In the genomic region with DNA sequence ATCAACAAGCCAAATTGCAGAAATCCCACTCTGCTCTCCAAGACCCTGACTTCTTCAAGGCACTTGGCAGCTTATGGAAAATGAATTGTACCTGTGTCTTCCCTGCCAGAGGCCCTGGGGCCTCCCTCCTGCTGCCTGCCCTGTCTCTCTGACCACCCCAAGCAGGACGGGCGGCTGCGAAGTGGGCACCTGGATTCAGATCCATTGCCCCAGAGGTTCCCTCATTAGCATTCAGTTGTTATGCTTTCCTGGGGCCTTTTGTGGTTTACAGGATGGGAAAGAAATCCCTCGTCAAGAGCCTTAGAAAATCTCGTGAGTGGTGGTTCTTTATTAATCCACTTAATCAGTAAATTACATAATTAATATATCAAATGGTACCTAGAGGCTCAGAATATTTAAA, we compare ENCODE assay signal across 24 cellular contexts.
"Had no signal": no experiment of that assay in that cellular context is flagged by ENCODE, and none has a peak within 500 bp of the region (broad histone marks: within the 10 kb centered on the region; RNA-seq: fewer than 3 reads in every experiment).

No MANE protein-coding gene starts in this region.

- H3K27ac ChIP-seq: colonic mucosa, esophagus muscularis mucosa, foreskin keratinocyte, gastroesophageal sphincter, heart left ventricle, neutrophil, right lobe of liver, thoracic aorta, transverse colon, upper lobe of right lung, uterus had no signal

- H3K36me3 Mint-ChIP-seq: natural killer cell; stimulated activated naive B cell treated with anti-CD40 and anti-IgM and Interleukin-4, amounts not matched to agents 10 μg/mL and 1 μg/mL and 100 μg/mL, for 72 hours had no signal

- H3K27me3 Mint-ChIP-seq: dendritic cell treated with granulocyte-macrophage colony-stimulating factor and Interleukin-4, amounts not matched to agents 40 ng/mL and 50 ng/mL, for 4 days; memory B cell had no signal

- DNase-seq: colonic mucosa; effector CD8-positive, alpha-beta T cell; foreskin keratinocyte; heart left ventricle; hippocampal formation; kidney; natural killer cell; right lobe of liver; stimulated activated CD4-positive, alpha-beta T cell treated with anti-CD3 and anti-CD28 coated beads, Interleukin-15, amount 100 ng/mL, for 24 hours; stimulated activated CD4-positive, alpha-beta T cell treated with anti-CD3 and anti-CD28 coated beads, Interleukin-2, amount 100 ng/mL, for 48 hours; stimulated activated naive B cell treated with anti-CD40 and anti-IgM and Interleukin-4, amounts not matched to agents 10 μg/mL and 1 μg/mL and 100 μg/mL, for 72 hours; transverse colon; upper lobe of right lung; uterus had no signal

- H3K36me3 ChIP-seq: colonic mucosa, esophagus muscularis mucosa, gastroesophageal sphincter, heart left ventricle, neutrophil, pancreas, right lobe of liver, thoracic aorta, transverse colon, upper lobe of right lung, uterus had no signal

- H3K27ac Mint-ChIP-seq: dendritic cell treated with granulocyte-macrophage colony-stimulating factor and Interleukin-4, amounts not matched to agents 40 ng/mL and 50 ng/mL, for 4 days; memory B cell; natural killer cell; stimulated activated naive B cell treated with anti-CD40 and anti-IgM and Interleukin-4, amounts not matched to agents 10 μg/mL and 1 μg/mL and 100 μg/mL, for 72 hours; stimulated activated naive CD8-positive, alpha-beta T cell treated with anti-CD3 and anti-CD28 coated beads, Interleukin-15, Interleukin-2, amounts not matched to agents 100 ng/mL and 50 ng/mL, for 24 hours had no signal

- H3K4me1 ChIP-seq: colonic mucosa, foreskin keratinocyte, heart left ventricle, pancreas, right lobe of liver, transverse colon, upper lobe of right lung, uterus had no signal

- H3K4me3 Mint-ChIP-seq: dendritic cell treated with granulocyte-macrophage colony-stimulating factor and Interleukin-4, amounts not matched to agents 40 ng/mL and 50 ng/mL, for 4 days; memory B cell; natural killer cell; stimulated activated naive B cell treated with anti-CD40 and anti-IgM and Interleukin-4, amounts not matched to agents 10 μg/mL and 1 μg/mL and 100 μg/mL, for 72 hours; stimulated activated naive CD8-positive, alpha-beta T cell treated with anti-CD3 and anti-CD28 coated beads, Interleukin-15, Interleukin-2, amounts not matched to agents 100 ng/mL and 50 ng/mL, for 24 hours had no signal

- ATAC-seq: foreskin keratinocyte; gastroesophageal sphincter; heart left ventricle; left lobe of liver; natural killer cell; right lobe of liver; stimulated activated naive B cell treated with anti-CD40 and anti-IgM and Interleukin-4, amounts not matched to agents 10 μg/mL and 1 μg/mL and 100 μg/mL, for 72 hours; upper lobe of right lung had no signal

- H3K9me3 ChIP-seq: colonic mucosa, esophagus muscularis mucosa, gastroesophageal sphincter, heart left ventricle, neutrophil, pancreas, right lobe of liver, thoracic aorta, transverse colon, upper lobe of right lung, uterus had no signal

- H3K9me3 Mint-ChIP-seq: dendritic cell treated with granulocyte-macrophage colony-stimulating factor and Interleukin-4, amounts not matched to agents 40 ng/mL and 50 ng/mL, for 4 days; memory B cell; natural killer cell; stimulated activated naive B cell treated with anti-CD40 and anti-IgM and Interleukin-4, amounts not matched to agents 10 μg/mL and 1 μg/mL and 100 μg/mL, for 72 hours; stimulated activated naive CD8-positive, alpha-beta T cell treated with anti-CD3 and anti-CD28 coated beads, Interleukin-15, Interleukin-2, amounts not matched to agents 100 ng/mL and 50 ng/mL, for 24 hours had no signal

- H3K27me3 ChIP-seq: colonic mucosa, esophagus muscularis mucosa, gastroesophageal sphincter, neutrophil, pancreas, right lobe of liver, transverse colon, upper lobe of right lung, uterus had no signal

- H3K4me3 ChIP-seq: colonic mucosa, esophagus muscularis mucosa, gastroesophageal sphincter, heart left ventricle, lung, pancreas, right lobe of liver, thoracic aorta, transverse colon, upper lobe of right lung, uterus had no signal
